20 cellular contexts compared by ENCODE assay signal in the genomic region with DNA sequence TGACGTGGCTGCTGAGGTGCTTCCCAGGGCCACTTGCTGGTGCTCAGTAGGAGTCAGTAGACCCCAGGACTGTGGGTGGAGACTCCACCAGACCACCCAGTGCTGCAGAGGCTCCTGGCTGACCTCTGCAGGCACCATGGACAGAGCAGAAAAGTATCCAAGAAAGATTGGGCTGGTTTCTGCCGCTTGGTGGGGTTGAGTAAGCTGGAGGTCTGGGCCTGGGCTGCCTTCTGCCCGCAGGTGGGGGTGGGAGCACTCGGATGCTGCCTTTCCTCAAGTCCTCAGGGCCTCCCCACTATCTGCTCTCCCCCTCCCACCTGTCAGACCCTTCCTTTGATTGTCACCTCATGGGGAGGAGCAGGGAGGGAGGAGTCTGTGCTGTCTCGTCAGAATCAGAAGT.
A peak's percentile ranks its signal among the peaks of the same experiment; 100 is the strongest.
DNase-seq lines count a peak whose midpoint lies in the region; ATAC-seq, FAIRE-seq and TF ChIP-seq lines count a peak whose summit lies in the region.
"Had no signal": no experiment of that assay in that cellular context is flagged by ENCODE, and none has a peak within 500 bp of the region (broad histone marks: within the 10 kb centered on the region; RNA-seq: fewer than 3 reads in every experiment).

No MANE protein-coding gene starts in this region.

- no peak overlapping the region for H3K9ac ChIP-seq in HepG2 (ENCODE audit: insufficient read depth, low read depth, low read length)
- H3K9ac ChIP-seq: BLaER1 treated with 17β-estradiol and CSF1 and Interleukin-3, amounts not matched to agents 10 nM and 100 nM had no signal

- TF ChIP-seq POLR2A in HepG2 (IDR thresholded peaks at IDR 0.05; ENCODE audit: insufficient read depth in 1 of 2, low read depth in 2 of 2, low read length in 2 of 2) (no peak), right lobe of liver (IDR thresholded peaks at IDR 0.05) (no peak)

- no peak overlapping the region for H3K4me3 Mint-ChIP-seq in osteocyte (ENCODE audit: unreplicated experiment)
- H3K4me3 Mint-ChIP-seq: CD8-positive, alpha-beta T cell; IgD-negative memory B cell had no signal

- no TSS peak for BruUV-seq in HepG2 (replicated peaks; lab: Mats Ljungman, UMichigan)

- WGBS in HepG2 (ENCODE audit: low lambda C conversion rate): 0% methylated on average over 3 of the region's 5 CpGs
- 45% methylated on average over 4 of the region's 5 CpGs for WGBS in right lobe of liver (ENCODE audit: insufficient coverage, low coverage, low lambda C conversion rate, missing lambda C conversion rate)

- H3K4me2 ChIP-seq in HepG2 (ENCODE audit: low read depth, low read length): no peak overlapping the region
- H3K4me2 ChIP-seq: A549 had no signal

- TF ChIP-seq RAD21 in HepG2 (CRISPR knock-in tag; IDR thresholded peaks at IDR 0.05): no peak

- CTCF ChIA-PET in HepG2 (lab: Yijun Ruan, JAX; ENCODE audit: low intra/inter-chr PET ratio, low total read pairs): no interaction called here

- DNase-seq in HepG2 (ENCODE audit: low spot score) (no peak), right lobe of liver (no peak), coronary artery (ENCODE audit: low spot score) (peak; percentile 61), osteocyte (ENCODE audit: extremely low spot score, unreplicated experiment) (peak; percentile 51), Ammon's horn (ENCODE audit: low spot score) (no peak)
- DNase-seq in activated naive CD4-positive, alpha-beta T cell treated with anti-CD3 and anti-CD28 coated beads, Interleukin-2, amount 50 U/mL, for 16 hours: no peak
- DNase-seq: AML-193; Calu3; CD8-positive, alpha-beta T cell; DMS79 treated with DMSO at 0.1 percent for 48 hours; KG1 had no signal

- ATAC-seq in HepG2 (0 out of 3 replicates have a peak, but pooled peaks have one; percentile 33), right lobe of liver (no peak), GM18519 (IDR thresholded peaks at IDR 0.05; ENCODE audit: low FRiP score, unreplicated experiment) (no peak)
- ATAC-seq: A549; CD8-positive, alpha-beta T cell; GM12878 had no signal

- POLR2A ChIA-PET in HepG2 (lab: Yijun Ruan, JAX): no interaction called here

- H3K27ac Mint-ChIP-seq in osteocyte (ENCODE audit: unreplicated experiment): no peak overlapping the region
- H3K27ac Mint-ChIP-seq: CD8-positive, alpha-beta T cell had no signal

- H3K36me3 ChIP-seq in HepG2 (replicated peaks in 1 of 2; ENCODE audit: control insufficient read depth in 1 of 2, insufficient read depth in 2 of 2, low read length in 2 of 2) (no peaks in the 10 kb centered on the region), right lobe of liver (no peaks in the 10 kb centered on the region)
- H3K36me3 ChIP-seq: HAP-1 had no signal

- intact Hi-C loops in HepG2 (cut with micrococcal nuclease; ENCODE audit: unreplicated experiment): no loop called here
- intact Hi-C loops in right lobe of liver (cut with DNase I): no loop called here

- H3K4me1 Mint-ChIP-seq in osteocyte (ENCODE audit: unreplicated experiment): no peaks in the 10 kb centered on the region

- H3K9me3 Mint-ChIP-seq in osteocyte (ENCODE audit: unreplicated experiment): peaks cover 23% of the 10 kb centered on the region

- in situ Hi-C loops in HepG2 (cut with HindIII; ENCODE audit: extremely low pct_ligation_motif_present, low pct_unique_long_range_greater_than_20kb): no loop called here

- no peak for TF ChIP-seq EP300 in HepG2 (IDR thresholded peaks at IDR 0.05; ENCODE audit: low read depth in 2 of 2, low read length in 2 of 2)
- TF ChIP-seq EP300 in HepG2 (CRISPR knock-in tag; IDR thresholded peaks at IDR 0.05; ENCODE audit: borderline replicate concordance): no peak

- H3K27me3 ChIP-seq in HepG2 (ENCODE audit: control insufficient read depth in 1 of 2, insufficient read depth in 2 of 2, low read length in 2 of 2): peaks cover 1 to 12% of the 10 kb centered on the region in 2 experiments; a peak in 2 of 5 replicates
- H3K27me3 ChIP-seq in right lobe of liver: no peaks in the 10 kb centered on the region

- H3K36me3 Mint-ChIP-seq in osteocyte (ENCODE audit: unreplicated experiment): no peaks in the 10 kb centered on the region

- FAIRE-seq in HepG2 (lab: Jason Lieb, UNC): no peak
- FAIRE-seq: A549, GM12878, GM19239, HTR-8/SVneo had no signal

- H3K79me2 ChIP-seq in HepG2 (ENCODE audit: insufficient read depth, low read length): no peaks in the 10 kb centered on the region

- H3K4me3 ChIP-seq in HepG2 (replicated peaks in 1 of 3; ENCODE audit: insufficient read depth in 1 of 3, low read depth in 2 of 3, low read length in 3 of 3): no peak overlapping the region
- no peak overlapping the region for H3K4me3 ChIP-seq in right lobe of liver
- no peak overlapping the region for H3K4me3 ChIP-seq in coronary artery
- H3K4me3 ChIP-seq: A549; BLaER1 treated with 17β-estradiol and CSF1 and Interleukin-3, amounts not matched to agents 10 nM and 100 nM; GM12878; HAP-1 had no signal

- no peaks in the 10 kb centered on the region for H4K20me1 ChIP-seq in HepG2 (ENCODE audit: insufficient read depth, low read length)

- peaks cover 20% of the 10 kb centered on the region for H3K27me3 Mint-ChIP-seq in osteocyte (ENCODE audit: unreplicated experiment)

- H2AFZ ChIP-seq in HepG2 (ENCODE audit: low read length): no peak overlapping the region

- no peak overlapping the region for H3K27ac ChIP-seq in HepG2 (ENCODE audit: extremely low read length, insufficient read depth, low read length)
- no peak overlapping the region for H3K27ac ChIP-seq in right lobe of liver
- no peak overlapping the region for H3K27ac ChIP-seq in coronary artery
- H3K27ac ChIP-seq: 22Rv1; A549; BLaER1 treated with 17β-estradiol and CSF1 and Interleukin-3, amounts not matched to agents 10 nM and 100 nM had no signal

- H3K9me3 ChIP-seq in HepG2 (ENCODE audit: low read length) (peaks cover 13% of the 10 kb centered on the region), right lobe of liver (peaks cover 0 to 6% (median 0%) of the 10 kb centered on the region in 4 donors)
- H3K9me3 ChIP-seq: HAP-1 had no signal

- TF ChIP-seq CTCF in HepG2 (CRISPR knock-in tag; IDR thresholded peaks at IDR 0.05) (no peak), right lobe of liver (IDR thresholded peaks at IDR 0.05) (no peak), coronary artery (IDR thresholded peaks at IDR 0.05) (no peak), osteocyte (IDR thresholded peaks at IDR 0.05) (no peak)

- no peaks in the 10 kb centered on the region for H3K4me1 ChIP-seq in HepG2 (ENCODE audit: insufficient read depth, low read length)
- no peaks in the 10 kb centered on the region for H3K4me1 ChIP-seq in right lobe of liver
- H3K4me1 ChIP-seq: A549, HAP-1 had no signal

TF ChIP-seq in HepG2, 621 proteins besides CTCF, POLR2A, EP300 and RAD21:
- TF ChIP-seq, protein P1, sequence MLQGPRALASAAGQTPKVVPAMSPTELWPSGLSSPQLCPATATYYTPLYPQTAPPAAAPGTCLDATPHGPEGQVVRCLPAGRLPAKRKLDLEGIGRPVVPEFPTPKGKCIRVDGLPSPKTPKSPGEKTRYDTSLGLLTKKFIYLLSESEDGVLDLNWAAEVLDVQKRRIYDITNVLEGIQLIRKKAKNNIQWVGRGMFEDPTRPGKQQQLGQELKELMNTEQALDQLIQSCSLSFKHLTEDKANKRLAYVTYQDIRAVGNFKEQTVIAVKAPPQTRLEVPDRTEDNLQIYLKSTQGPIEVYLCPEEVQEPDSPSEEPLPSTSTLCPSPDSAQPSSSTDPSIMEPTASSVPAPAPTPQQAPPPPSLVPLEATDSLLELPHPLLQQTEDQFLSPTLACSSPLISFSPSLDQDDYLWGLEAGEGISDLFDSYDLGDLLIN (CRISPR knock-in tag; IDR thresholded peaks at IDR 0.05; ENCODE audit: borderline replicate concordance): no peak
- TF ChIP-seq, protein P2, sequence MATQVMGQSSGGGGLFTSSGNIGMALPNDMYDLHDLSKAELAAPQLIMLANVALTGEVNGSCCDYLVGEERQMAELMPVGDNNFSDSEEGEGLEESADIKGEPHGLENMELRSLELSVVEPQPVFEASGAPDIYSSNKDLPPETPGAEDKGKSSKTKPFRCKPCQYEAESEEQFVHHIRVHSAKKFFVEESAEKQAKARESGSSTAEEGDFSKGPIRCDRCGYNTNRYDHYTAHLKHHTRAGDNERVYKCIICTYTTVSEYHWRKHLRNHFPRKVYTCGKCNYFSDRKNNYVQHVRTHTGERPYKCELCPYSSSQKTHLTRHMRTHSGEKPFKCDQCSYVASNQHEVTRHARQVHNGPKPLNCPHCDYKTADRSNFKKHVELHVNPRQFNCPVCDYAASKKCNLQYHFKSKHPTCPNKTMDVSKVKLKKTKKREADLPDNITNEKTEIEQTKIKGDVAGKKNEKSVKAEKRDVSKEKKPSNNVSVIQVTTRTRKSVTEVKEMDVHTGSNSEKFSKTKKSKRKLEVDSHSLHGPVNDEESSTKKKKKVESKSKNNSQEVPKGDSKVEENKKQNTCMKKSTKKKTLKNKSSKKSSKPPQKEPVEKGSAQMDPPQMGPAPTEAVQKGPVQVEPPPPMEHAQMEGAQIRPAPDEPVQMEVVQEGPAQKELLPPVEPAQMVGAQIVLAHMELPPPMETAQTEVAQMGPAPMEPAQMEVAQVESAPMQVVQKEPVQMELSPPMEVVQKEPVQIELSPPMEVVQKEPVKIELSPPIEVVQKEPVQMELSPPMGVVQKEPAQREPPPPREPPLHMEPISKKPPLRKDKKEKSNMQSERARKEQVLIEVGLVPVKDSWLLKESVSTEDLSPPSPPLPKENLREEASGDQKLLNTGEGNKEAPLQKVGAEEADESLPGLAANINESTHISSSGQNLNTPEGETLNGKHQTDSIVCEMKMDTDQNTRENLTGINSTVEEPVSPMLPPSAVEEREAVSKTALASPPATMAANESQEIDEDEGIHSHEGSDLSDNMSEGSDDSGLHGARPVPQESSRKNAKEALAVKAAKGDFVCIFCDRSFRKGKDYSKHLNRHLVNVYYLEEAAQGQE (IDR thresholded peaks at IDR 0.05; ENCODE audit: borderline replicate concordance in 1 of 2, low read depth in 1 of 2, low read length in 2 of 2): peak in 1 of 2 experiments; percentile 70; a peak in 3 of 4 replicates
TF ChIP-seq in HepG2: peak in this region for 1.

Comparison
In these comparisons a context has a peak if more than half of its experiments do, and no peak if none do; other contexts are left out.
1. DNase-seq: peak in coronary artery (single experiment) and osteocyte (single experiment); none in HepG2 (single experiment), right lobe of liver (0 of 3), Ammon's horn (single experiment) and activated naive CD4-positive, alpha-beta T cell treated with anti-CD3 and anti-CD28 coated beads, Interleukin-2, amount 50 U/mL, for 16 hours (single experiment).